In the genomic region with DNA sequence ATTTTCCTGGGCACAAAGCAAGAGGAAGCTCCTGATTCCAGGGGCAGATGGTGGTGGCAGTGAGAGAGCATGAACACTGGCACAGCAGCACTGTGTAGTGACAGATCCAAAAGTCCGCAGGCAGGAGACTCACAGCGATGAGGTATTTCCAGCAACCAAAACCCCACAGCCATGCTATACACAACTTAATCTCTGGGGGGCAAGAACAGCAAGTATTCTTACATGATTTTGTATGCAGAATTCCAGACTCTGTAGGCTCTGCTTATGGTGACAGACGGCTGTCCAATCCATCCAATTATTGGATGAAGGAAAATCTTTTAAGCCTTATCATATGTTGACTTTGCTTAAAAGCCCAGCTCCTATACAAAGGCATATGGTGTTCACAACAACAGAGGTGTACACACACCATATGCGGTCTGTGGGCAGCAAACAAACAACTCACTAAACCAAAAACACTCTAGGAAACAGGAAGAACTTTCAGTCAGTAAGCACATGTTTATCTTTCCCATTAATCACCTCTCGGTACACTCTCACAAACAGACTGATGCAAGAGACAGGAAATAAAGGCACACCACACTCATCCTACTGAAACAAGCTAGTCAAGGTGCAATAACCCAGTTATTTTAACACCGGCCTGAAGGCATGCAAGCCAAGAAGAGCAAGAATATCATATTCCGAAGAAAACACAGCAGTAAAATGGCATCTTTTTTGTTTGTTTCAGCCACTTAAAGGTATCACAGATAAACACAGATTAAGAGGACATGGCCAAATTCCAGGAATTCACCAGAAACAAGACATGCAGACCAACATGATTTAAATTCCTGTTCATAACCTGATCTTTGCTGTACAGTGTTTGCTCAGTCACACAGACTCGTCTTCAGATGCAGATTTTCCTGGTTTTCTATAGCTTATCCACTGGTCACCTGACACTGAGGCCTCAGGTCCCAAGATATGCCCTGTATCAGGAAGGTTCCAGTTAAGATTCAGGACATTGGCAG, we compare ENCODE assay signal across 1 cellular context.
TF ChIP-seq lines count a peak whose summit lies in the region.

No MANE protein-coding gene starts in this region.

TF ChIP-seq in GM12878, 131 proteins besides CTCF, POLR2A, EP300 and RAD21 (continued from another document and continues in another):
- TF ChIP-seq ZNF207 (IDR thresholded peaks at IDR 0.05; ENCODE audit: borderline replicate concordance) (no peak), TCF12 (IDR thresholded peaks at IDR 0.05; ENCODE audit: low read depth, low read length) (no peak), EGR1 (IDR thresholded peaks at IDR 0.05; ENCODE audit: borderline replicate concordance in 1 of 2, low read depth in 2 of 2, low read length in 2 of 2) (no peak), CHD2 (IDR thresholded peaks at IDR 0.05; ENCODE audit: borderline replicate concordance, low read depth, low read length) (no peak), POU2F2 (IDR thresholded peaks at IDR 0.05; ENCODE audit: borderline replicate concordance, low read depth, low read length) (no peak), RFX5 (IDR thresholded peaks at IDR 0.05; ENCODE audit: low read depth, low read length) (no peak), BRCA1 (IDR thresholded peaks at IDR 0.05; ENCODE audit: low read depth, low read length) (no peak), LARP7 (IDR thresholded peaks at IDR 0.05) (no peak), NFIC (IDR thresholded peaks at IDR 0.05; ENCODE audit: low read depth, low read length) (peak; percentile 68; the same call in 1 of the 2 replicates), RBBP5 (conservative IDR thresholded peaks at IDR 0.05) (no peak), CBX5 (IDR thresholded peaks at IDR 0.05; ENCODE audit: low read depth) (no peak), SMAD1 (IDR thresholded peaks at IDR 0.05; ENCODE audit: low read depth, partially characterized antibody) (no peak), GATAD2B (conservative IDR thresholded peaks at IDR 0.05; ENCODE audit: low read depth) (no peak), RUNX3 (IDR thresholded peaks at IDR 0.05; ENCODE audit: low read length) (peak; percentile 83), MEF2B (IDR thresholded peaks at IDR 0.05; ENCODE audit: partially characterized antibody, poor library complexity, severe bottlenecking) (no peak), MTA2 (IDR thresholded peaks at IDR 0.05; ENCODE audit: low read depth) (no peak), KDM1A (IDR thresholded peaks at IDR 0.05; ENCODE audit: borderline replicate concordance) (no peak), CREB1 (IDR thresholded peaks at IDR 0.05; ENCODE audit: low read depth) (no peak), JUNB (IDR thresholded peaks at IDR 0.05) (no peak), NR2F1 (conservative IDR thresholded peaks at IDR 0.05) (no peak), IKZF2 (IDR thresholded peaks at IDR 0.05) (peak; percentile 78 to 81), MYC (IDR thresholded peaks at IDR 0.05; ENCODE audit: insufficient read depth, insufficient read length, insufficient replicate concordance, low read length, severe bottlenecking) (no peak), SIX5 (IDR thresholded peaks at IDR 0.05; ENCODE audit: low read depth, low read length, severe bottlenecking) (no peak), EED (IDR thresholded peaks at IDR 0.05; ENCODE audit: low read depth) (peak; percentile 53; the same call in 1 of the 2 replicates)
- TF ChIP-seq, protein P1, sequence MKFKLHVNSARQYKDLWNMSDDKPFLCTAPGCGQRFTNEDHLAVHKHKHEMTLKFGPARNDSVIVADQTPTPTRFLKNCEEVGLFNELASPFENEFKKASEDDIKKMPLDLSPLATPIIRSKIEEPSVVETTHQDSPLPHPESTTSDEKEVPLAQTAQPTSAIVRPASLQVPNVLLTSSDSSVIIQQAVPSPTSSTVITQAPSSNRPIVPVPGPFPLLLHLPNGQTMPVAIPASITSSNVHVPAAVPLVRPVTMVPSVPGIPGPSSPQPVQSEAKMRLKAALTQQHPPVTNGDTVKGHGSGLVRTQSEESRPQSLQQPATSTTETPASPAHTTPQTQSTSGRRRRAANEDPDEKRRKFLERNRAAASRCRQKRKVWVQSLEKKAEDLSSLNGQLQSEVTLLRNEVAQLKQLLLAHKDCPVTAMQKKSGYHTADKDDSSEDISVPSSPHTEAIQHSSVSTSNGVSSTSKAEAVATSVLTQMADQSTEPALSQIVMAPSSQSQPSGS (IDR thresholded peaks at IDR 0.05; ENCODE audit: low read length), result no peak
- TF ChIP-seq, protein P2, sequence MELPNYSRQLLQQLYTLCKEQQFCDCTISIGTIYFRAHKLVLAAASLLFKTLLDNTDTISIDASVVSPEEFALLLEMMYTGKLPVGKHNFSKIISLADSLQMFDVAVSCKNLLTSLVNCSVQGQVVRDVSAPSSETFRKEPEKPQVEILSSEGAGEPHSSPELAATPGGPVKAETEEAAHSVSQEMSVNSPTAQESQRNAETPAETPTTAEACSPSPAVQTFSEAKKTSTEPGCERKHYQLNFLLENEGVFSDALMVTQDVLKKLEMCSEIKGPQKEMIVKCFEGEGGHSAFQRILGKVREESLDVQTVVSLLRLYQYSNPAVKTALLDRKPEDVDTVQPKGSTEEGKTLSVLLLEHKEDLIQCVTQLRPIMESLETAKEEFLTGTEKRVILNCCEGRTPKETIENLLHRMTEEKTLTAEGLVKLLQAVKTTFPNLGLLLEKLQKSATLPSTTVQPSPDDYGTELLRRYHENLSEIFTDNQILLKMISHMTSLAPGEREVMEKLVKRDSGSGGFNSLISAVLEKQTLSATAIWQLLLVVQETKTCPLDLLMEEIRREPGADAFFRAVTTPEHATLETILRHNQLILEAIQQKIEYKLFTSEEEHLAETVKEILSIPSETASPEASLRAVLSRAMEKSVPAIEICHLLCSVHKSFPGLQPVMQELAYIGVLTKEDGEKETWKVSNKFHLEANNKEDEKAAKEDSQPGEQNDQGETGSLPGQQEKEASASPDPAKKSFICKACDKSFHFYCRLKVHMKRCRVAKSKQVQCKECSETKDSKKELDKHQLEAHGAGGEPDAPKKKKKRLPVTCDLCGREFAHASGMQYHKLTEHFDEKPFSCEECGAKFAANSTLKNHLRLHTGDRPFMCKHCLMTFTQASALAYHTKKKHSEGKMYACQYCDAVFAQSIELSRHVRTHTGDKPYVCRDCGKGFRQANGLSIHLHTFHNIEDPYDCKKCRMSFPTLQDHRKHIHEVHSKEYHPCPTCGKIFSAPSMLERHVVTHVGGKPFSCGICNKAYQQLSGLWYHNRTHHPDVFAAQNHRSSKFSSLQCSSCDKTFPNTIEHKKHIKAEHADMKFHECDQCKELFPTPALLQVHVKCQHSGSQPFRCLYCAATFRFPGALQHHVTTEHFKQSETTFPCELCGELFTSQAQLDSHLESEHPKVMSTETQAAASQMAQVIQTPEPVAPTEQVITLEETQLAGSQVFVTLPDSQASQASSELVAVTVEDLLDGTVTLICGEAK (IDR thresholded peaks at IDR 0.05; ENCODE audit: borderline replicate concordance), result no peak
- TF ChIP-seq, protein P3, sequence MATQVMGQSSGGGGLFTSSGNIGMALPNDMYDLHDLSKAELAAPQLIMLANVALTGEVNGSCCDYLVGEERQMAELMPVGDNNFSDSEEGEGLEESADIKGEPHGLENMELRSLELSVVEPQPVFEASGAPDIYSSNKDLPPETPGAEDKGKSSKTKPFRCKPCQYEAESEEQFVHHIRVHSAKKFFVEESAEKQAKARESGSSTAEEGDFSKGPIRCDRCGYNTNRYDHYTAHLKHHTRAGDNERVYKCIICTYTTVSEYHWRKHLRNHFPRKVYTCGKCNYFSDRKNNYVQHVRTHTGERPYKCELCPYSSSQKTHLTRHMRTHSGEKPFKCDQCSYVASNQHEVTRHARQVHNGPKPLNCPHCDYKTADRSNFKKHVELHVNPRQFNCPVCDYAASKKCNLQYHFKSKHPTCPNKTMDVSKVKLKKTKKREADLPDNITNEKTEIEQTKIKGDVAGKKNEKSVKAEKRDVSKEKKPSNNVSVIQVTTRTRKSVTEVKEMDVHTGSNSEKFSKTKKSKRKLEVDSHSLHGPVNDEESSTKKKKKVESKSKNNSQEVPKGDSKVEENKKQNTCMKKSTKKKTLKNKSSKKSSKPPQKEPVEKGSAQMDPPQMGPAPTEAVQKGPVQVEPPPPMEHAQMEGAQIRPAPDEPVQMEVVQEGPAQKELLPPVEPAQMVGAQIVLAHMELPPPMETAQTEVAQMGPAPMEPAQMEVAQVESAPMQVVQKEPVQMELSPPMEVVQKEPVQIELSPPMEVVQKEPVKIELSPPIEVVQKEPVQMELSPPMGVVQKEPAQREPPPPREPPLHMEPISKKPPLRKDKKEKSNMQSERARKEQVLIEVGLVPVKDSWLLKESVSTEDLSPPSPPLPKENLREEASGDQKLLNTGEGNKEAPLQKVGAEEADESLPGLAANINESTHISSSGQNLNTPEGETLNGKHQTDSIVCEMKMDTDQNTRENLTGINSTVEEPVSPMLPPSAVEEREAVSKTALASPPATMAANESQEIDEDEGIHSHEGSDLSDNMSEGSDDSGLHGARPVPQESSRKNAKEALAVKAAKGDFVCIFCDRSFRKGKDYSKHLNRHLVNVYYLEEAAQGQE (IDR thresholded peaks at IDR 0.05; ENCODE audit: low read depth, low read length), result no peak
- TF ChIP-seq, protein P4, sequence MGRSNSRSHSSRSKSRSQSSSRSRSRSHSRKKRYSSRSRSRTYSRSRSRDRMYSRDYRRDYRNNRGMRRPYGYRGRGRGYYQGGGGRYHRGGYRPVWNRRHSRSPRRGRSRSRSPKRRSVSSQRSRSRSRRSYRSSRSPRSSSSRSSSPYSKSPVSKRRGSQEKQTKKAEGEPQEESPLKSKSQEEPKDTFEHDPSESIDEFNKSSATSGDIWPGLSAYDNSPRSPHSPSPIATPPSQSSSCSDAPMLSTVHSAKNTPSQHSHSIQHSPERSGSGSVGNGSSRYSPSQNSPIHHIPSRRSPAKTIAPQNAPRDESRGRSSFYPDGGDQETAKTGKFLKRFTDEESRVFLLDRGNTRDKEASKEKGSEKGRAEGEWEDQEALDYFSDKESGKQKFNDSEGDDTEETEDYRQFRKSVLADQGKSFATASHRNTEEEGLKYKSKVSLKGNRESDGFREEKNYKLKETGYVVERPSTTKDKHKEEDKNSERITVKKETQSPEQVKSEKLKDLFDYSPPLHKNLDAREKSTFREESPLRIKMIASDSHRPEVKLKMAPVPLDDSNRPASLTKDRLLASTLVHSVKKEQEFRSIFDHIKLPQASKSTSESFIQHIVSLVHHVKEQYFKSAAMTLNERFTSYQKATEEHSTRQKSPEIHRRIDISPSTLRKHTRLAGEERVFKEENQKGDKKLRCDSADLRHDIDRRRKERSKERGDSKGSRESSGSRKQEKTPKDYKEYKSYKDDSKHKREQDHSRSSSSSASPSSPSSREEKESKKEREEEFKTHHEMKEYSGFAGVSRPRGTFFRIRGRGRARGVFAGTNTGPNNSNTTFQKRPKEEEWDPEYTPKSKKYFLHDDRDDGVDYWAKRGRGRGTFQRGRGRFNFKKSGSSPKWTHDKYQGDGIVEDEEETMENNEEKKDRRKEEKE (IDR thresholded peaks at IDR 0.05), result no peak
- TF ChIP-seq, protein P5, sequence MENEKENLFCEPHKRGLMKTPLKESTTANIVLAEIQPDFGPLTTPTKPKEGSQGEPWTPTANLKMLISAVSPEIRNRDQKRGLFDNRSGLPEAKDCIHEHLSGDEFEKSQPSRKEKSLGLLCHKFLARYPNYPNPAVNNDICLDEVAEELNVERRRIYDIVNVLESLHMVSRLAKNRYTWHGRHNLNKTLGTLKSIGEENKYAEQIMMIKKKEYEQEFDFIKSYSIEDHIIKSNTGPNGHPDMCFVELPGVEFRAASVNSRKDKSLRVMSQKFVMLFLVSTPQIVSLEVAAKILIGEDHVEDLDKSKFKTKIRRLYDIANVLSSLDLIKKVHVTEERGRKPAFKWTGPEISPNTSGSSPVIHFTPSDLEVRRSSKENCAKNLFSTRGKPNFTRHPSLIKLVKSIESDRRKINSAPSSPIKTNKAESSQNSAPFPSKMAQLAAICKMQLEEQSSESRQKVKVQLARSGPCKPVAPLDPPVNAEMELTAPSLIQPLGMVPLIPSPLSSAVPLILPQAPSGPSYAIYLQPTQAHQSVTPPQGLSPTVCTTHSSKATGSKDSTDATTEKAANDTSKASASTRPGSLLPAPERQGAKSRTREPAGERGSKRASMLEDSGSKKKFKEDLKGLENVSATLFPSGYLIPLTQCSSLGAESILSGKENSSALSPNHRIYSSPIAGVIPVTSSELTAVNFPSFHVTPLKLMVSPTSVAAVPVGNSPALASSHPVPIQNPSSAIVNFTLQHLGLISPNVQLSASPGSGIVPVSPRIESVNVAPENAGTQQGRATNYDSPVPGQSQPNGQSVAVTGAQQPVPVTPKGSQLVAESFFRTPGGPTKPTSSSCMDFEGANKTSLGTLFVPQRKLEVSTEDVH (IDR thresholded peaks at IDR 0.05; ENCODE audit: low read depth, partially characterized antibody), result no peak
- TF ChIP-seq, protein P6, sequence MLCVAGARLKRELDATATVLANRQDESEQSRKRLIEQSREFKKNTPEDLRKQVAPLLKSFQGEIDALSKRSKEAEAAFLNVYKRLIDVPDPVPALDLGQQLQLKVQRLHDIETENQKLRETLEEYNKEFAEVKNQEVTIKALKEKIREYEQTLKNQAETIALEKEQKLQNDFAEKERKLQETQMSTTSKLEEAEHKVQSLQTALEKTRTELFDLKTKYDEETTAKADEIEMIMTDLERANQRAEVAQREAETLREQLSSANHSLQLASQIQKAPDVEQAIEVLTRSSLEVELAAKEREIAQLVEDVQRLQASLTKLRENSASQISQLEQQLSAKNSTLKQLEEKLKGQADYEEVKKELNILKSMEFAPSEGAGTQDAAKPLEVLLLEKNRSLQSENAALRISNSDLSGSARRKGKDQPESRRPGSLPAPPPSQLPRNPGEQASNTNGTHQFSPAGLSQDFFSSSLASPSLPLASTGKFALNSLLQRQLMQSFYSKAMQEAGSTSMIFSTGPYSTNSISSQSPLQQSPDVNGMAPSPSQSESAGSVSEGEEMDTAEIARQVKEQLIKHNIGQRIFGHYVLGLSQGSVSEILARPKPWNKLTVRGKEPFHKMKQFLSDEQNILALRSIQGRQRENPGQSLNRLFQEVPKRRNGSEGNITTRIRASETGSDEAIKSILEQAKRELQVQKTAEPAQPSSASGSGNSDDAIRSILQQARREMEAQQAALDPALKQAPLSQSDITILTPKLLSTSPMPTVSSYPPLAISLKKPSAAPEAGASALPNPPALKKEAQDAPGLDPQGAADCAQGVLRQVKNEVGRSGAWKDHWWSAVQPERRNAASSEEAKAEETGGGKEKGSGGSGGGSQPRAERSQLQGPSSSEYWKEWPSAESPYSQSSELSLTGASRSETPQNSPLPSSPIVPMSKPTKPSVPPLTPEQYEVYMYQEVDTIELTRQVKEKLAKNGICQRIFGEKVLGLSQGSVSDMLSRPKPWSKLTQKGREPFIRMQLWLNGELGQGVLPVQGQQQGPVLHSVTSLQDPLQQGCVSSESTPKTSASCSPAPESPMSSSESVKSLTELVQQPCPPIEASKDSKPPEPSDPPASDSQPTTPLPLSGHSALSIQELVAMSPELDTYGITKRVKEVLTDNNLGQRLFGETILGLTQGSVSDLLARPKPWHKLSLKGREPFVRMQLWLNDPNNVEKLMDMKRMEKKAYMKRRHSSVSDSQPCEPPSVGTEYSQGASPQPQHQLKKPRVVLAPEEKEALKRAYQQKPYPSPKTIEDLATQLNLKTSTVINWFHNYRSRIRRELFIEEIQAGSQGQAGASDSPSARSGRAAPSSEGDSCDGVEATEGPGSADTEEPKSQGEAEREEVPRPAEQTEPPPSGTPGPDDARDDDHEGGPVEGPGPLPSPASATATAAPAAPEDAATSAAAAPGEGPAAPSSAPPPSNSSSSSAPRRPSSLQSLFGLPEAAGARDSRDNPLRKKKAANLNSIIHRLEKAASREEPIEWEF (IDR thresholded peaks at IDR 0.05; ENCODE audit: insufficient replicate concordance, low read depth, low read length), result no peak
- TF ChIP-seq, protein P7, sequence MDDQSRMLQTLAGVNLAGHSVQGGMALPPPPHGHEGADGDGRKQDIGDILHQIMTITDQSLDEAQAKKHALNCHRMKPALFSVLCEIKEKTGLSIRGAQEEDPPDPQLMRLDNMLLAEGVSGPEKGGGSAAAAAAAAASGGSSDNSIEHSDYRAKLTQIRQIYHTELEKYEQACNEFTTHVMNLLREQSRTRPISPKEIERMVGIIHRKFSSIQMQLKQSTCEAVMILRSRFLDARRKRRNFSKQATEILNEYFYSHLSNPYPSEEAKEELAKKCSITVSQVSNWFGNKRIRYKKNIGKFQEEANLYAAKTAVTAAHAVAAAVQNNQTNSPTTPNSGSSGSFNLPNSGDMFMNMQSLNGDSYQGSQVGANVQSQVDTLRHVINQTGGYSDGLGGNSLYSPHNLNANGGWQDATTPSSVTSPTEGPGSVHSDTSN (IDR thresholded peaks at IDR 0.05; ENCODE audit: insufficient replicate concordance, low read depth, low read length), result peak; percentile 40
